1 cellular context compared by ENCODE assay signal in the genomic region with DNA sequence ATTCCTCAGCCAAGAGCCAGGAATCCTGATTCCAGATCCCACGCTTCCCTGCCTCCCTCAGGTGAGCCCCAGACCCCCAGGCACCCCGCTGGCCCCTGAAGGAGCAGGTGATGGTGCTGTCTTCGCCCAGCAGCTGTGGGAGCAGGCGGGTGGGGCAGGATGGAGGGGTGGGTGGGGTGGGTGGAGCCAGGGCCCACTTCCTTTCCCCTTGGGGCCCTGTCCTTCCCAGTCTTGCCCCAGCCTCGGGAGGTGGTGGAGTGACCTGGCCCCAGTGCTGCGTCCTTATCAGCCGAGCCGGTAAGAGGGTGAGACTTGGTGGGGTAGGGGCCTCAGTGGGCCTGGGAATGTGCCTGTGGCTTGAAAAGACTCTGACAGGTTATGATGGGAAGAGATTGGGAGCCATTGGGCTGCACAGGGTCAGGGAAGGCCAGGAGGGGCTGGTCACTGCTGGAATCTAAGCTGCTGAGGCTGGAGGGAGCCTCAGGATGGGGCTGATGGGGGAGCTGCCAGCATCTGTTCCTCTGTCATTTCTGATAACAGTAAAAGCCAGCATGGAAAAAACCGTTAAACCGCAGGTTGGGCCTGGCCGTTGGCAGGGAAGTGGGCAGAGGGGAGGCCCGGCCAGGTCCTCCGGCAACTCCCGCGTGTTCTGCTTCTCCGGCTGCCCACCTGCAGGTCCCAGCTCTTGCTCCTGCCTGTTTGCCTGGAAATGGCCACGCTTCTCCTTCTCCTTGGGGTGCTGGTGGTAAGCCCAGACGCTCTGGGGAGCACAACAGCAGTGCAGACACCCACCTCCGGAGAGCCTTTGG.
A peak's percentile ranks its signal among the peaks of the same experiment; 100 is the strongest.
TF ChIP-seq lines count a peak whose summit lies in the region.

A gene with protein sequence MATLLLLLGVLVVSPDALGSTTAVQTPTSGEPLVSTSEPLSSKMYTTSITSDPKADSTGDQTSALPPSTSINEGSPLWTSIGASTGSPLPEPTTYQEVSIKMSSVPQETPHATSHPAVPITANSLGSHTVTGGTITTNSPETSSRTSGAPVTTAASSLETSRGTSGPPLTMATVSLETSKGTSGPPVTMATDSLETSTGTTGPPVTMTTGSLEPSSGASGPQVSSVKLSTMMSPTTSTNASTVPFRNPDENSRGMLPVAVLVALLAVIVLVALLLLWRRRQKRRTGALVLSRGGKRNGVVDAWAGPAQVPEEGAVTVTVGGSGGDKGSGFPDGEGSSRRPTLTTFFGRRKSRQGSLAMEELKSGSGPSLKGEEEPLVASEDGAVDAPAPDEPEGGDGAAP (plus strand): TSS at position 228 of the 809 bp plus-strand sequence. CDS start 482 bp downstream, at position 710.

TF ChIP-seq in GM12878, 131 proteins besides CTCF, POLR2A, EP300 and RAD21 (continued from another document and continues in another):
- TF ChIP-seq ZNF274 (IDR thresholded peaks at IDR 0.05; ENCODE audit: insufficient read depth, insufficient read length) (no peak), MTA3 (IDR thresholded peaks at IDR 0.05; ENCODE audit: borderline replicate concordance, low read length) (no peak), CHD2 (IDR thresholded peaks at IDR 0.05; ENCODE audit: borderline replicate concordance, low read depth, low read length) (no peak; the same call in 1 of the 2 replicates), RAD51 (IDR thresholded peaks at IDR 0.05) (no peak), KAT2A (conservative IDR thresholded peaks at IDR 0.05; ENCODE audit: control insufficient read depth, low read depth, low read length) (no peak), EGR1 (IDR thresholded peaks at IDR 0.05; ENCODE audit: borderline replicate concordance in 1 of 2, low read depth in 2 of 2, low read length in 2 of 2) (peak in 1 of 2 experiments; percentile 51; a peak in 1 of 3 replicates), YY1 (IDR thresholded peaks at IDR 0.05; ENCODE audit: low read depth, low read length) (no peak), NFYA (IDR thresholded peaks at IDR 0.05; ENCODE audit: borderline replicate concordance, low read depth, low read length) (no peak), ETV6 (conservative IDR thresholded peaks at IDR 0.05 in 1 of 2, IDR thresholded peaks at IDR 0.05 in 1 of 2; ENCODE audit: borderline replicate concordance in 1 of 2, low read depth in 1 of 2) (no peak), FOXK2 (IDR thresholded peaks at IDR 0.05) (no peak), MYB (IDR thresholded peaks at IDR 0.05; ENCODE audit: borderline replicate concordance, low read depth, low read length) (0 out of 2 replicates have a peak, but pooled peaks have one; percentile 52), ZSCAN29 (IDR thresholded peaks at IDR 0.05) (no peak), HDGF (IDR thresholded peaks at IDR 0.05) (no peak), MEF2B (IDR thresholded peaks at IDR 0.05; ENCODE audit: partially characterized antibody, poor library complexity, severe bottlenecking) (peak; percentile 85), TCF3 (IDR thresholded peaks at IDR 0.05; ENCODE audit: borderline replicate concordance, insufficient read depth, low read depth, low read length) (0 out of 2 replicates have a peak, but pooled peaks have one; percentile 11), RUNX3 (IDR thresholded peaks at IDR 0.05; ENCODE audit: low read length) (peak; percentile 59; the same call in 1 of the 2 replicates), CBX3 (IDR thresholded peaks at IDR 0.05; ENCODE audit: borderline replicate concordance, low read depth) (no peak), NR2F1 (conservative IDR thresholded peaks at IDR 0.05) (peak; percentile 49), SIX5 (IDR thresholded peaks at IDR 0.05; ENCODE audit: low read depth, low read length, severe bottlenecking) (no peak)
- TF ChIP-seq, protein P1, sequence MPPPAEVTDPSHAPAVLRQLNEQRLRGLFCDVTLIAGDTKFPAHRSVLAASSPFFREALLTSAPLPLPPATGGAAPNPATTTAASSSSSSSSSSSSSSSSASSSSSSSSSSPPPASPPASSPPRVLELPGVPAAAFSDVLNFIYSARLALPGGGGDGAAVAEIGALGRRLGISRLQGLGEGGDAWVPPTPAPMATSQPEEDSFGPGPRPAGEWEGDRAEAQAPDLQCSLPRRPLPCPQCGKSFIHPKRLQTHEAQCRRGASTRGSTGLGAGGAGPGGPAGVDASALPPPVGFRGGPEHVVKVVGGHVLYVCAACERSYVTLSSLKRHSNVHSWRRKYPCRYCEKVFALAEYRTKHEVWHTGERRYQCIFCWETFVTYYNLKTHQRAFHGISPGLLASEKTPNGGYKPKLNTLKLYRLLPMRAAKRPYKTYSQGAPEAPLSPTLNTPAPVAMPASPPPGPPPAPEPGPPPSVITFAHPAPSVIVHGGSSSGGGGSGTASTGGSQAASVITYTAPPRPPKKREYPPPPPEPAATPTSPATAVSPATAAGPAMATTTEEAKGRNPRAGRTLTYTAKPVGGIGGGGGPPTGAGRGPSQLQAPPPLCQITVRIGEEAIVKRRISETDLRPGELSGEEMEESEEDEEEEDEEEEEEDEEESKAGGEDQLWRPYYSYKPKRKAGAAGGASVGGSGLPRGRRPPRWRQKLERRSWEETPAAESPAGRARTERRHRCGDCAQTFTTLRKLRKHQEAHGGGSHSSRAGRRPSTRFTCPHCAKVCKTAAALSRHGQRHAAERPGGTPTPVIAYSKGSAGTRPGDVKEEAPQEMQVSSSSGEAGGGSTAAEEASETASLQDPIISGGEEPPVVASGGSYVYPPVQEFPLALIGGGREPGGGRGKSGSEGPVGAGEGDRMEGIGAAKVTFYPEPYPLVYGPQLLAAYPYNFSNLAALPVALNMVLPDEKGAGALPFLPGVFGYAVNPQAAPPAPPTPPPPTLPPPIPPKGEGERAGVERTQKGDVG (CRISPR knock-in tag; IDR thresholded peaks at IDR 0.05), result peak; percentile 20; the same call in 1 of the 2 replicates
- TF ChIP-seq, protein P2, sequence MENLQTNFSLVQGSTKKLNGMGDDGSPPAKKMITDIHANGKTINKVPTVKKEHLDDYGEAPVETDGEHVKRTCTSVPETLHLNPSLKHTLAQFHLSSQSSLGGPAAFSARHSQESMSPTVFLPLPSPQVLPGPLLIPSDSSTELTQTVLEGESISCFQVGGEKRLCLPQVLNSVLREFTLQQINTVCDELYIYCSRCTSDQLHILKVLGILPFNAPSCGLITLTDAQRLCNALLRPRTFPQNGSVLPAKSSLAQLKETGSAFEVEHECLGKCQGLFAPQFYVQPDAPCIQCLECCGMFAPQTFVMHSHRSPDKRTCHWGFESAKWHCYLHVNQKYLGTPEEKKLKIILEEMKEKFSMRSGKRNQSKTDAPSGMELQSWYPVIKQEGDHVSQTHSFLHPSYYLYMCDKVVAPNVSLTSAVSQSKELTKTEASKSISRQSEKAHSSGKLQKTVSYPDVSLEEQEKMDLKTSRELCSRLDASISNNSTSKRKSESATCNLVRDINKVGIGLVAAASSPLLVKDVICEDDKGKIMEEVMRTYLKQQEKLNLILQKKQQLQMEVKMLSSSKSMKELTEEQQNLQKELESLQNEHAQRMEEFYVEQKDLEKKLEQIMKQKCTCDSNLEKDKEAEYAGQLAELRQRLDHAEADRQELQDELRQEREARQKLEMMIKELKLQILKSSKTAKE (IDR thresholded peaks at IDR 0.05; ENCODE audit: low read depth, poor library complexity, severe bottlenecking), result no peak
- TF ChIP-seq, protein P3, sequence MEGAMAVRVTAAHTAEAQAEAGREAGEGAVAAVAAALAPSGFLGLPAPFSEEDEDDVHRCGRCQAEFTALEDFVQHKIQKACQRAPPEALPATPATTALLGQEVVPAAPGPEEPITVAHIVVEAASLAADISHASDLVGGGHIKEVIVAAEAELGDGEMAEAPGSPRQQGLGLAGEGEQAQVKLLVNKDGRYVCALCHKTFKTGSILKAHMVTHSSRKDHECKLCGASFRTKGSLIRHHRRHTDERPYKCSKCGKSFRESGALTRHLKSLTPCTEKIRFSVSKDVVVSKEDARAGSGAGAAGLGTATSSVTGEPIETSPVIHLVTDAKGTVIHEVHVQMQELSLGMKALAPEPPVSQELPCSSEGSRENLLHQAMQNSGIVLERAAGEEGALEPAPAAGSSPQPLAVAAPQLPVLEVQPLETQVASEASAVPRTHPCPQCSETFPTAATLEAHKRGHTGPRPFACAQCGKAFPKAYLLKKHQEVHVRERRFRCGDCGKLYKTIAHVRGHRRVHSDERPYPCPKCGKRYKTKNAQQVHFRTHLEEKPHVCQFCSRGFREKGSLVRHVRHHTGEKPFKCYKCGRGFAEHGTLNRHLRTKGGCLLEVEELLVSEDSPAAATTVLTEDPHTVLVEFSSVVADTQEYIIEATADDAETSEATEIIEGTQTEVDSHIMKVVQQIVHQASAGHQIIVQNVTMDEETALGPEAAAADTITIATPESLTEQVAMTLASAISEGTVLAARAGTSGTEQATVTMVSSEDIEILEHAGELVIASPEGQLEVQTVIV (IDR thresholded peaks at IDR 0.05; ENCODE audit: borderline replicate concordance, partially characterized antibody), result no peak
- TF ChIP-seq, protein P4, sequence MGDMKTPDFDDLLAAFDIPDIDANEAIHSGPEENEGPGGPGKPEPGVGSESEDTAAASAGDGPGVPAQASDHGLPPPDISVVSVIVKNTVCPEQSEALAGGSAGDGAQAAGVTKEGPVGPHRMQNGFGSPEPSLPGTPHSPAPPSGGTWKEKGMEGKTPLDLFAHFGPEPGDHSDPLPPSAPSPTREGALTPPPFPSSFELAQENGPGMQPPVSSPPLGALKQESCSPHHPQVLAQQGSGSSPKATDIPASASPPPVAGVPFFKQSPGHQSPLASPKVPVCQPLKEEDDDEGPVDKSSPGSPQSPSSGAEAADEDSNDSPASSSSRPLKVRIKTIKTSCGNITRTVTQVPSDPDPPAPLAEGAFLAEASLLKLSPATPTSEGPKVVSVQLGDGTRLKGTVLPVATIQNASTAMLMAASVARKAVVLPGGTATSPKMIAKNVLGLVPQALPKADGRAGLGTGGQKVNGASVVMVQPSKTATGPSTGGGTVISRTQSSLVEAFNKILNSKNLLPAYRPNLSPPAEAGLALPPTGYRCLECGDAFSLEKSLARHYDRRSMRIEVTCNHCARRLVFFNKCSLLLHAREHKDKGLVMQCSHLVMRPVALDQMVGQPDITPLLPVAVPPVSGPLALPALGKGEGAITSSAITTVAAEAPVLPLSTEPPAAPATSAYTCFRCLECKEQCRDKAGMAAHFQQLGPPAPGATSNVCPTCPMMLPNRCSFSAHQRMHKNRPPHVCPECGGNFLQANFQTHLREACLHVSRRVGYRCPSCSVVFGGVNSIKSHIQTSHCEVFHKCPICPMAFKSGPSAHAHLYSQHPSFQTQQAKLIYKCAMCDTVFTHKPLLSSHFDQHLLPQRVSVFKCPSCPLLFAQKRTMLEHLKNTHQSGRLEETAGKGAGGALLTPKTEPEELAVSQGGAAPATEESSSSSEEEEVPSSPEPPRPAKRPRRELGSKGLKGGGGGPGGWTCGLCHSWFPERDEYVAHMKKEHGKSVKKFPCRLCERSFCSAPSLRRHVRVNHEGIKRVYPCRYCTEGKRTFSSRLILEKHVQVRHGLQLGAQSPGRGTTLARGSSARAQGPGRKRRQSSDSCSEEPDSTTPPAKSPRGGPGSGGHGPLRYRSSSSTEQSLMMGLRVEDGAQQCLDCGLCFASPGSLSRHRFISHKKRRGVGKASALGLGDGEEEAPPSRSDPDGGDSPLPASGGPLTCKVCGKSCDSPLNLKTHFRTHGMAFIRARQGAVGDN (IDR thresholded peaks at IDR 0.05), result peak; percentile 41
- TF ChIP-seq, protein P5, sequence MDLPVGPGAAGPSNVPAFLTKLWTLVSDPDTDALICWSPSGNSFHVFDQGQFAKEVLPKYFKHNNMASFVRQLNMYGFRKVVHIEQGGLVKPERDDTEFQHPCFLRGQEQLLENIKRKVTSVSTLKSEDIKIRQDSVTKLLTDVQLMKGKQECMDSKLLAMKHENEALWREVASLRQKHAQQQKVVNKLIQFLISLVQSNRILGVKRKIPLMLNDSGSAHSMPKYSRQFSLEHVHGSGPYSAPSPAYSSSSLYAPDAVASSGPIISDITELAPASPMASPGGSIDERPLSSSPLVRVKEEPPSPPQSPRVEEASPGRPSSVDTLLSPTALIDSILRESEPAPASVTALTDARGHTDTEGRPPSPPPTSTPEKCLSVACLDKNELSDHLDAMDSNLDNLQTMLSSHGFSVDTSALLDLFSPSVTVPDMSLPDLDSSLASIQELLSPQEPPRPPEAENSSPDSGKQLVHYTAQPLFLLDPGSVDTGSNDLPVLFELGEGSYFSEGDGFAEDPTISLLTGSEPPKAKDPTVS (IDR thresholded peaks at IDR 0.05; ENCODE audit: low read depth, low read length), result no peak
- TF ChIP-seq, protein P6, sequence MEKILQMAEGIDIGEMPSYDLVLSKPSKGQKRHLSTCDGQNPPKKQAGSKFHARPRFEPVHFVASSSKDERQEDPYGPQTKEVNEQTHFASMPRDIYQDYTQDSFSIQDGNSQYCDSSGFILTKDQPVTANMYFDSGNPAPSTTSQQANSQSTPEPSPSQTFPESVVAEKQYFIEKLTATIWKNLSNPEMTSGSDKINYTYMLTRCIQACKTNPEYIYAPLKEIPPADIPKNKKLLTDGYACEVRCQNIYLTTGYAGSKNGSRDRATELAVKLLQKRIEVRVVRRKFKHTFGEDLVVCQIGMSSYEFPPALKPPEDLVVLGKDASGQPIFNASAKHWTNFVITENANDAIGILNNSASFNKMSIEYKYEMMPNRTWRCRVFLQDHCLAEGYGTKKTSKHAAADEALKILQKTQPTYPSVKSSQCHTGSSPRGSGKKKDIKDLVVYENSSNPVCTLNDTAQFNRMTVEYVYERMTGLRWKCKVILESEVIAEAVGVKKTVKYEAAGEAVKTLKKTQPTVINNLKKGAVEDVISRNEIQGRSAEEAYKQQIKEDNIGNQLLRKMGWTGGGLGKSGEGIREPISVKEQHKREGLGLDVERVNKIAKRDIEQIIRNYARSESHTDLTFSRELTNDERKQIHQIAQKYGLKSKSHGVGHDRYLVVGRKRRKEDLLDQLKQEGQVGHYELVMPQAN (conservative IDR thresholded peaks at IDR 0.05), result no peak; the same call in 1 of the 2 replicates
- TF ChIP-seq, protein P7, sequence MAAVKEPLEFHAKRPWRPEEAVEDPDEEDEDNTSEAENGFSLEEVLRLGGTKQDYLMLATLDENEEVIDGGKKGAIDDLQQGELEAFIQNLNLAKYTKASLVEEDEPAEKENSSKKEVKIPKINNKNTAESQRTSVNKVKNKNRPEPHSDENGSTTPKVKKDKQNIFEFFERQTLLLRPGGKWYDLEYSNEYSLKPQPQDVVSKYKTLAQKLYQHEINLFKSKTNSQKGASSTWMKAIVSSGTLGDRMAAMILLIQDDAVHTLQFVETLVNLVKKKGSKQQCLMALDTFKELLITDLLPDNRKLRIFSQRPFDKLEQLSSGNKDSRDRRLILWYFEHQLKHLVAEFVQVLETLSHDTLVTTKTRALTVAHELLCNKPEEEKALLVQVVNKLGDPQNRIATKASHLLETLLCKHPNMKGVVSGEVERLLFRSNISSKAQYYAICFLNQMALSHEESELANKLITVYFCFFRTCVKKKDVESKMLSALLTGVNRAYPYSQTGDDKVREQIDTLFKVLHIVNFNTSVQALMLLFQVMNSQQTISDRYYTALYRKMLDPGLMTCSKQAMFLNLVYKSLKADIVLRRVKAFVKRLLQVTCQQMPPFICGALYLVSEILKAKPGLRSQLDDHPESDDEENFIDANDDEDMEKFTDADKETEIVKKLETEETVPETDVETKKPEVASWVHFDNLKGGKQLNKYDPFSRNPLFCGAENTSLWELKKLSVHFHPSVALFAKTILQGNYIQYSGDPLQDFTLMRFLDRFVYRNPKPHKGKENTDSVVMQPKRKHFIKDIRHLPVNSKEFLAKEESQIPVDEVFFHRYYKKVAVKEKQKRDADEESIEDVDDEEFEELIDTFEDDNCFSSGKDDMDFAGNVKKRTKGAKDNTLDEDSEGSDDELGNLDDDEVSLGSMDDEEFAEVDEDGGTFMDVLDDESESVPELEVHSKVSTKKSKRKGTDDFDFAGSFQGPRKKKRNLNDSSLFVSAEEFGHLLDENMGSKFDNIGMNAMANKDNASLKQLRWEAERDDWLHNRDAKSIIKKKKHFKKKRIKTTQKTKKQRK (IDR thresholded peaks at IDR 0.05; ENCODE audit: low read depth, low read length), result no peak
